11 cellular contexts compared by ENCODE assay signal in the genomic region with DNA sequence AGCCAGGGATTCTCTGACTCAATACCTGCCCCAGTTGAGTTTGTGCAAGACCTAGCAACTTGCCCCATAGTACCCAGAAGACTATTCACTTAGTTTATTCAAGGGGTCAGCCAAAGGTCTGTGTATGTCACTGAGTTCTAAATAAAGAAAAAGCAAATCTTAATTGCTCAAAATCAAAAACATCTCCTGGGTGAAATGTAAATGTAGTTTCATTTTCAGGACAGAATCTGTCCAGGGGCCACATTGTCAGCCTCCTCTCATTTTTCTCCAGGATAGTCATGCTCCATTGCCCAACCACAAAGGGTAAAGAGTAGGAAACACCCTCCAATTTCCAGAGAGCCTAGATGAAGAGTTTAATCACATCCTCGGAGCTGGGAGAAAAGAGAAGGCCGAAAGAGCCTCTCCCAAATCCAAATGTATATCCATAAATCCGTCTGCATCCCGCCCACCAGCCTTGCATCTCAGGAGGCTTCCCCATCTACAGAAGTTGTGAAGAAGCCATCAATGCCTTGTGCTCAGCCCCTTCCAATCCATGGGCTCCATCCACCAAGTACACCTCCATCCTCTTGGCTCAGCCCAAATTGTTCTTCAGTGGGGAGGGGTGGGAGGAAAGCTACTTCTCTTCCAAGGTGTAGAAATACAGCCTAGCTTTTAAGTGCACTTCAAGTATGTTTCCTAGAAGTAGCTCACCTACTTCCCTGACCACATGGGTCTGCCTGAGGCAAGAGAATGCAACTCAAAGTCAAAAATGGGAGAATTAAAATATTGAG. TPM values are rescaled to one million over a fixed set of nuclear protein-coding genes. Genes with fewer than 3 reads are reported as not detected.
A peak's percentile ranks its signal among the peaks of the same experiment; 100 is the strongest.
DNase-seq lines count a peak whose midpoint lies in the region; ATAC-seq and TF ChIP-seq lines count a peak whose summit lies in the region.
"Had no signal": no experiment of that assay in that cellular context is flagged by ENCODE, and none has a peak within 500 bp of the region (broad histone marks: within the 10 kb centered on the region; RNA-seq: fewer than 3 reads in every experiment).

No MANE protein-coding gene starts in this region.

- peak overlapping the region in 3 of 4 donors; percentile 50 to 65 (median 54) for H3K27ac ChIP-seq in upper lobe of left lung

- H3K4me3 Mint-ChIP-seq in activated naive CD8-positive, alpha-beta T cell, result no peak overlapping the region
- no peak overlapping the region for H3K4me3 Mint-ChIP-seq in activated naive CD8-positive, alpha-beta T cell treated with anti-CD3 and anti-CD28 coated beads for 36 hours
- no peak overlapping the region for H3K4me3 Mint-ChIP-seq in stimulated activated naive CD8-positive, alpha-beta T cell treated with anti-CD3 and anti-CD28 coated beads, Interleukin-15, amount 100 ng/mL, for 72 hours
- H3K4me3 Mint-ChIP-seq: immature natural killer cell had no signal

- no peak for TF ChIP-seq EP300 in upper lobe of left lung (IDR thresholded peaks at IDR 0.05)

- H3K9me3 ChIP-seq in upper lobe of left lung, result no peaks in the 10 kb centered on the region

- H3K36me3 ChIP-seq in upper lobe of left lung, result no peaks in the 10 kb centered on the region

- ATAC-seq in left cardiac atrium, result peak; percentile 14 to 33
- ATAC-seq in upper lobe of left lung (ENCODE audit: low FRiP score in 2 of 2), result peak in 1 of 2 donors; percentile 63
- no peak for ATAC-seq in GM18858 (IDR thresholded peaks at IDR 0.05; ENCODE audit: unreplicated experiment)
- ATAC-seq in stimulated activated naive CD8-positive, alpha-beta T cell treated with anti-CD3 and anti-CD28 coated beads, Interleukin-15, amount 100 ng/mL, for 72 hours, result no peak
- ATAC-seq: activated T-cell treated with anti-CD3 and anti-CD28 coated beads, Interleukin-2, amount 50 U/mL, for 4 hours had no signal

- H3K4me3 ChIP-seq in WI38 (ENCODE audit: low read depth, low read length) (peak overlapping the region; percentile 29), upper lobe of left lung (no peak overlapping the region)

- H3K4me1 Mint-ChIP-seq in activated naive CD8-positive, alpha-beta T cell (ENCODE audit: low read depth), result peaks cover 34% of the 10 kb centered on the region
- no peaks in the 10 kb centered on the region for H3K4me1 Mint-ChIP-seq in activated naive CD8-positive, alpha-beta T cell treated with anti-CD3 and anti-CD28 coated beads for 36 hours
- H3K4me1 Mint-ChIP-seq in stimulated activated naive CD8-positive, alpha-beta T cell treated with anti-CD3 and anti-CD28 coated beads, Interleukin-15, amount 100 ng/mL, for 72 hours, result no peaks in the 10 kb centered on the region

- 82 to 83% methylated on average over 4 of the region's 4 CpGs for WGBS in upper lobe of left lung, 2 donors

- no peak for TF ChIP-seq POLR2A in upper lobe of left lung (IDR thresholded peaks at IDR 0.05)

- TF ChIP-seq CTCF in WI38 (IDR thresholded peaks at IDR 0.05; ENCODE audit: low read depth, low read length) (no peak), upper lobe of left lung (IDR thresholded peaks at IDR 0.05) (no peak)

- H3K27ac Mint-ChIP-seq in activated naive CD8-positive, alpha-beta T cell, result peak overlapping the region; percentile 24
- H3K27ac Mint-ChIP-seq in activated naive CD8-positive, alpha-beta T cell treated with anti-CD3 and anti-CD28 coated beads for 36 hours, result no peak overlapping the region
- H3K27ac Mint-ChIP-seq in stimulated activated naive CD8-positive, alpha-beta T cell treated with anti-CD3 and anti-CD28 coated beads, Interleukin-15, amount 100 ng/mL, for 72 hours, result no peak overlapping the region
- H3K27ac Mint-ChIP-seq: immature natural killer cell had no signal

- no peaks in the 10 kb centered on the region for H3K27me3 Mint-ChIP-seq in activated naive CD8-positive, alpha-beta T cell
- H3K27me3 Mint-ChIP-seq in activated naive CD8-positive, alpha-beta T cell treated with anti-CD3 and anti-CD28 coated beads for 36 hours, result peaks cover 8% of the 10 kb centered on the region
- H3K27me3 Mint-ChIP-seq in stimulated activated naive CD8-positive, alpha-beta T cell treated with anti-CD3 and anti-CD28 coated beads, Interleukin-15, amount 100 ng/mL, for 72 hours, result peaks cover 12% of the 10 kb centered on the region

- no peak for DNase-seq in activated naive CD8-positive, alpha-beta T cell treated with anti-CD3 and anti-CD28 coated beads for 36 hours
- DNase-seq in left cardiac atrium (no peak), upper lobe of left lung (no peak), NCI-H2029 treated with DMSO at 0.1 percent for 48 hours (lab: John Stamatoyannopoulos, UW) (no peak)
- DNase-seq in stimulated activated naive CD8-positive, alpha-beta T cell treated with anti-CD3 and anti-CD28 coated beads, Interleukin-15, amount 100 ng/mL, for 72 hours, result no peak
- DNase-seq: activated T-cell treated with anti-CD3 and anti-CD28 coated beads, Interleukin-2, amount 50 U/mL, for 4 hours; immature natural killer cell; NCI-H2081 had no signal

- peaks cover 26 to 50% (median 40%) of the 10 kb centered on the region in 4 donors for H3K4me1 ChIP-seq in upper lobe of left lung

- no peaks in the 10 kb centered on the region for H3K27me3 ChIP-seq in upper lobe of left lung

- intact Hi-C loops in left cardiac atrium (cut with DNase I), result no loop called here

- H3K9me3 Mint-ChIP-seq in activated naive CD8-positive, alpha-beta T cell (ENCODE audit: low read depth), result no peaks in the 10 kb centered on the region
- H3K9me3 Mint-ChIP-seq in activated naive CD8-positive, alpha-beta T cell treated with anti-CD3 and anti-CD28 coated beads for 36 hours, result no peaks in the 10 kb centered on the region
- no peaks in the 10 kb centered on the region for H3K9me3 Mint-ChIP-seq in stimulated activated naive CD8-positive, alpha-beta T cell treated with anti-CD3 and anti-CD28 coated beads, Interleukin-15, amount 100 ng/mL, for 72 hours
- H3K9me3 Mint-ChIP-seq: activated T-cell treated with anti-CD3 and anti-CD28 coated beads, Interleukin-2, amount 50 U/mL, for 4 hours had no signal

- peaks cover 2% of the 10 kb centered on the region for H3K36me3 Mint-ChIP-seq in activated naive CD8-positive, alpha-beta T cell
- H3K36me3 Mint-ChIP-seq in activated naive CD8-positive, alpha-beta T cell treated with anti-CD3 and anti-CD28 coated beads for 36 hours, result no peaks in the 10 kb centered on the region

RNA-seq across cellular contexts. Expression of gene ADAM19, which starts 26.9 kb away (rescaled TPM):
- total RNA-seq in activated naive CD8-positive, alpha-beta T cell treated with anti-CD3 and anti-CD28 coated beads for 36 hours, result 1 to 10 TPM; 2.8 to 3.5 TPM
- total RNA-seq in left cardiac atrium, result 10 to 100 TPM; 19.0 to 57.5 TPM
- total RNA-seq in upper lobe of left lung, result 10 to 100 TPM in 2 of 6 donors, 1 to 10 TPM in 4; 5.5 to 17.0 (median 7.1) TPM

Comparison
In these comparisons a context has a peak if more than half of its experiments do, and no peak if none do; other contexts are left out.
1. ATAC-seq: peak in left cardiac atrium (2 of 2); none in GM18858 (single experiment) and stimulated activated naive CD8-positive, alpha-beta T cell treated with anti-CD3 and anti-CD28 coated beads, Interleukin-15, amount 100 ng/mL, for 72 hours (single experiment).